In the genomic region with DNA sequence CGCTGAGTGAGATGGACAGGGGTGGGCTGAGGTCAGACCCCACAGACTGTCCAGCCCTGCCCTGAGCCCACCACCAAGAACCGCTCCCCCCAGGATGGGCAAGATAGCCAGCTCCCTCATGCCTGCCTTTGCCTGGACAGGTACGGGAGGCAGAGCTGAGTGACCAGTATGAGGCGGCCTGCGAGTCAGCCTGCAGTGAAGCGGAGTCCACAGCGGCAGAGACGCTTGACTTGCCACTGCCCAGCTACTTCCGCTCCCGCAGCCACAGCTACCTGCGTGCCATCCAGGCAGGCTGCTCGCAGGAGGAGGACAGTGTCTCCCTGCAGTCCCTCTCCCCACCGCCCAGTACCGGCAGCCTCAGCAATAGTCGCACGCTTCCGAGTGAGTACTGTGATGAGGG, we compare ENCODE assay signal across 2 cellular contexts.
TF ChIP-seq lines count a peak whose summit lies in the region.

No MANE protein-coding gene starts in this region.

TF ChIP-seq in GM23338, 12 proteins besides CTCF, POLR2A, EP300 and RAD21 (continued from another document):
- TF ChIP-seq, protein P1, sequence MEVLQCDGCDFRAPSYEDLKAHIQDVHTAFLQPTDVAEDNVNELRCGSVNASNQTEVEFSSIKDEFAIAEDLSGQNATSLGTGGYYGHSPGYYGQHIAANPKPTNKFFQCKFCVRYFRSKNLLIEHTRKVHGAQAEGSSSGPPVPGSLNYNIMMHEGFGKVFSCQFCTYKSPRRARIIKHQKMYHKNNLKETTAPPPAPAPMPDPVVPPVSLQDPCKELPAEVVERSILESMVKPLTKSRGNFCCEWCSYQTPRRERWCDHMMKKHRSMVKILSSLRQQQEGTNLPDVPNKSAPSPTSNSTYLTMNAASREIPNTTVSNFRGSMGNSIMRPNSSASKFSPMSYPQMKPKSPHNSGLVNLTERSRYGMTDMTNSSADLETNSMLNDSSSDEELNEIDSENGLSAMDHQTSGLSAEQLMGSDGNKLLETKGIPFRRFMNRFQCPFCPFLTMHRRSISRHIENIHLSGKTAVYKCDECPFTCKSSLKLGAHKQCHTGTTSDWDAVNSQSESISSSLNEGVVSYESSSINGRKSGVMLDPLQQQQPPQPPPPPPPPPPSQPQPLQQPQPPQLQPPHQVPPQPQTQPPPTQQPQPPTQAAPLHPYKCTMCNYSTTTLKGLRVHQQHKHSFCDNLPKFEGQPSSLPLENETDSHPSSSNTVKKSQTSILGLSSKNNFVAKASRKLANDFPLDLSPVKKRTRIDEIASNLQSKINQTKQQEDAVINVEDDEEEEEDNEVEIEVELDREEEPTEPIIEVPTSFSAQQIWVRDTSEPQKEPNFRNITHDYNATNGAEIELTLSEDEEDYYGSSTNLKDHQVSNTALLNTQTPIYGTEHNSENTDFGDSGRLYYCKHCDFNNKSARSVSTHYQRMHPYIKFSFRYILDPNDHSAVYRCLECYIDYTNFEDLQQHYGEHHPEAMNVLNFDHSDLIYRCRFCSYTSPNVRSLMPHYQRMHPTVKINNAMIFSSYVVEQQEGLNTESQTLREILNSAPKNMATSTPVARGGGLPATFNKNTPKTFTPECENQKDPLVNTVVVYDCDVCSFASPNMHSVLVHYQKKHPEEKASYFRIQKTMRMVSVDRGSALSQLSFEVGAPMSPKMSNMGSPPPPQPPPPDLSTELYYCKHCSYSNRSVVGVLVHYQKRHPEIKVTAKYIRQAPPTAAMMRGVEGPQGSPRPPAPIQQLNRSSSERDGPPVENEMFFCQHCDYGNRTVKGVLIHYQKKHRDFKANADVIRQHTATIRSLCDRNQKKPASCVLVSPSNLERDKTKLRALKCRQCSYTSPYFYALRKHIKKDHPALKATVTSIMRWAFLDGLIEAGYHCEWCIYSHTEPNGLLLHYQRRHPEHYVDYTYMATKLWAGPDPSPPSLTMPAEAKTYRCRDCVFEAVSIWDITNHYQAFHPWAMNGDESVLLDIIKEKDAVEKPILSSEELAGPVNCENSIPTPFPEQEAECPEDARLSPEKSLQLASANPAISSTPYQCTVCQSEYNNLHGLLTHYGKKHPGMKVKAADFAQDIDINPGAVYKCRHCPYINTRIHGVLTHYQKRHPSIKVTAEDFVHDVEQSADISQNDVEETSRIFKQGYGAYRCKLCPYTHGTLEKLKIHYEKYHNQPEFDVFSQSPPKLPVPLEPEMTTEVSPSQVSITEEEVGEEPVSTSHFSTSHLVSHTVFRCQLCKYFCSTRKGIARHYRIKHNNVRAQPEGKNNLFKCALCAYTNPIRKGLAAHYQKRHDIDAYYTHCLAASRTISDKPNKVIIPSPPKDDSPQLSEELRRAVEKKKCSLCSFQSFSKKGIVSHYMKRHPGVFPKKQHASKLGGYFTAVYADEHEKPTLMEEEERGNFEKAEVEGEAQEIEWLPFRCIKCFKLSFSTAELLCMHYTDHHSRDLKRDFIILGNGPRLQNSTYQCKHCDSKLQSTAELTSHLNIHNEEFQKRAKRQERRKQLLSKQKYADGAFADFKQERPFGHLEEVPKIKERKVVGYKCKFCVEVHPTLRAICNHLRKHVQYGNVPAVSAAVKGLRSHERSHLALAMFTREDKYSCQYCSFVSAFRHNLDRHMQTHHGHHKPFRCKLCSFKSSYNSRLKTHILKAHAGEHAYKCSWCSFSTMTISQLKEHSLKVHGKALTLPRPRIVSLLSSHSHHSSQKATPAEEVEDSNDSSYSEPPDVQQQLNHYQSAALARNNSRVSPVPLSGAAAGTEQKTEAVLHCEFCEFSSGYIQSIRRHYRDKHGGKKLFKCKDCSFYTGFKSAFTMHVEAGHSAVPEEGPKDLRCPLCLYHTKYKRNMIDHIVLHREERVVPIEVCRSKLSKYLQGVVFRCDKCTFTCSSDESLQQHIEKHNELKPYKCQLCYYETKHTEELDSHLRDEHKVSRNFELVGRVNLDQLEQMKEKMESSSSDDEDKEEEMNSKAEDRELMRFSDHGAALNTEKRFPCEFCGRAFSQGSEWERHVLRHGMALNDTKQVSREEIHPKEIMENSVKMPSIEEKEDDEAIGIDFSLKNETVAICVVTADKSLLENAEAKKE (CRISPR knock-in tag; IDR thresholded peaks at IDR 0.05): no peak
- TF ChIP-seq NANOG (IDR thresholded peaks at IDR 0.05; ENCODE audit: borderline replicate concordance) (no peak), JUNB (IDR thresholded peaks at IDR 0.05; ENCODE audit: unreplicated experiment) (no peak), EZH2phosphoT487 (IDR thresholded peaks at IDR 0.05; ENCODE audit: unreplicated experiment) (no peak), EZH2 (IDR thresholded peaks at IDR 0.05; ENCODE audit: low read depth, unreplicated experiment) (no peak)
- TF ChIP-seq, protein P2, sequence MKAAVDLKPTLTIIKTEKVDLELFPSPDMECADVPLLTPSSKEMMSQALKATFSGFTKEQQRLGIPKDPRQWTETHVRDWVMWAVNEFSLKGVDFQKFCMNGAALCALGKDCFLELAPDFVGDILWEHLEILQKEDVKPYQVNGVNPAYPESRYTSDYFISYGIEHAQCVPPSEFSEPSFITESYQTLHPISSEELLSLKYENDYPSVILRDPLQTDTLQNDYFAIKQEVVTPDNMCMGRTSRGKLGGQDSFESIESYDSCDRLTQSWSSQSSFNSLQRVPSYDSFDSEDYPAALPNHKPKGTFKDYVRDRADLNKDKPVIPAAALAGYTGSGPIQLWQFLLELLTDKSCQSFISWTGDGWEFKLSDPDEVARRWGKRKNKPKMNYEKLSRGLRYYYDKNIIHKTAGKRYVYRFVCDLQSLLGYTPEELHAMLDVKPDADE (IDR thresholded peaks at IDR 0.05): no peak
TF ChIP-seq in GM23338: peak in this region for 0.

TF ChIP-seq in WTC11, 78 proteins besides CTCF, POLR2A, EP300 and RAD21 (continued from another document):
- TF ChIP-seq, protein P3, sequence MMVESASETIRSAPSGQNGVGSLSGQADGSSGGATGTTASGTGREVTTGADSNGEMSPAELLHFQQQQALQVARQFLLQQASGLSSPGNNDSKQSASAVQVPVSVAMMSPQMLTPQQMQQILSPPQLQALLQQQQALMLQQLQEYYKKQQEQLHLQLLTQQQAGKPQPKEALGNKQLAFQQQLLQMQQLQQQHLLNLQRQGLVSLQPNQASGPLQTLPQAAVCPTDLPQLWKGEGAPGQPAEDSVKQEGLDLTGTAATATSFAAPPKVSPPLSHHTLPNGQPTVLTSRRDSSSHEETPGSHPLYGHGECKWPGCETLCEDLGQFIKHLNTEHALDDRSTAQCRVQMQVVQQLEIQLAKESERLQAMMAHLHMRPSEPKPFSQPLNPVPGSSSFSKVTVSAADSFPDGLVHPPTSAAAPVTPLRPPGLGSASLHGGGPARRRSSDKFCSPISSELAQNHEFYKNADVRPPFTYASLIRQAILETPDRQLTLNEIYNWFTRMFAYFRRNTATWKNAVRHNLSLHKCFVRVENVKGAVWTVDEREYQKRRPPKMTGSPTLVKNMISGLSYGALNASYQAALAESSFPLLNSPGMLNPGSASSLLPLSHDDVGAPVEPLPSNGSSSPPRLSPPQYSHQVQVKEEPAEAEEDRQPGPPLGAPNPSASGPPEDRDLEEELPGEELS (CRISPR knock-in tag; IDR thresholded peaks at IDR 0.05): no peak
- TF ChIP-seq FOXK1 (CRISPR knock-in tag; IDR thresholded peaks at IDR 0.05): no peak
- no peak for TF ChIP-seq ZNF416 (CRISPR knock-in tag; IDR thresholded peaks at IDR 0.05)
